In the genomic region with DNA sequence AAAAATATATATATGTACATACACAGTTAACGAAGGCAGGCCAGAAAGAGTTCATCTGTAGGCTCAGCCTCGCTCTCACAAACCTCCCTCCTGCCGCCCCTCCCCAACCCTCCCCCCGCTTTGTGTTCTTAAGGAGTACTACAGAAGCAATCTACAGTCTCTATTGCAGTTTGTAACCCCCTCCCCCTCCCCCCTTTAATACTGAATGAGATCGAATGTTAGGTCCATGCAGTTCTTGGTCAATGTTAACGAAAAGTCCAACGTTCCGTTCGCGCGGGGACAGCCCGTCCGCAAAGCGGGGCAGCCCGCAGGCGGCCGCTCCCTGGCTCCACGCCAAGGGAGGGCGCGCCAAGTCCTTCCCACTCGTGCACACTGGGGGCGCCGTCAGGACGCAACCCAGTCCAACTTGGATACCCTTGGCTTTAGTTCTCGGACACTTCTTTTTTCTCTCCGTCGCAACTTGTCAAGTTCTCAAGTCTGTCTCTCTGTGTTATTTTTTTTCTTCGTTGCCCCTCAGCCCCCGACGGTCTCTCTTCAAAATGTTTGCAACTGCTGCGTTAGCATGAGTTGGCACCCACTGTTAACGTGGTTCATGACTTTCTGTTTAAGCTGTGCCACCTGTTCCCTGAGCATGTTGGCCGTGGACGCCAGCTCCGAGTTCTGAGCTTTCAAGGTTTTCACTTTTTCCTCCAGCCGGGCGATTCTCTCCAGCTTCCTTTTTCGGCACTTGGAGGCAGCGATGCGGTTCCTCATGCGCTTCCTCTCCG, we compare ENCODE assay signal across 8 cellular contexts. TPM values are rescaled to one million over a fixed set of nuclear protein-coding genes. Genes with fewer than 3 reads are reported as not detected.
DNase-seq lines count a peak whose midpoint lies in the region; ATAC-seq lines count a peak whose summit lies in the region.

No MANE protein-coding gene starts in this region.

- no peaks in the 10 kb centered on the region for H3K9me3 Mint-ChIP-seq in activated CD4-positive, alpha-beta memory T cell treated with anti-CD3 and anti-CD28 coated beads, Interleukin-2, amount 10 ng/mL, durations not matched to agents 7 days and 5 days
- peaks cover 0 to 2% of the 10 kb centered on the region in 2 donors for H3K9me3 Mint-ChIP-seq in effector memory CD8-positive, alpha-beta T cell
- no peaks in the 10 kb centered on the region for H3K9me3 Mint-ChIP-seq in memory B cell

- POLR2A ChIA-PET in activated CD4-positive, alpha-beta memory T cell treated with anti-CD3 and anti-CD28 coated beads, Interleukin-2, amount 10 ng/mL, durations not matched to agents 7 days and 5 days (lab: Charles Lee): interaction anchor here (0.6 to 5.1 kb wide), 15 partner anchors 9 to 962 kb away, joined by 3 to 39 read pairs (median 5); no protein-coding TSS in a partner anchor

- H3K4me1 Mint-ChIP-seq in activated CD4-positive, alpha-beta memory T cell treated with anti-CD3 and anti-CD28 coated beads, Interleukin-2, amount 10 ng/mL, durations not matched to agents 7 days and 5 days: peaks cover 21% of the 10 kb centered on the region
- peaks cover 26% of the 10 kb centered on the region in 2 donors for H3K4me1 Mint-ChIP-seq in effector memory CD8-positive, alpha-beta T cell (ENCODE audit: low read depth in 2 of 2)
- peaks cover 4% of the 10 kb centered on the region for H3K4me1 Mint-ChIP-seq in memory B cell

- CTCF ChIA-PET in activated CD4-positive, alpha-beta memory T cell treated with anti-CD3 and anti-CD28 coated beads, Interleukin-2, amount 10 ng/mL, durations not matched to agents 7 days and 5 days (lab: Charles Lee): interaction anchor here (0.6 to 2.2 kb wide), 19 partner anchors 14 to 978 kb away, joined by 3 to 7 read pairs (median 3); no protein-coding TSS in a partner anchor

- H3K27ac Mint-ChIP-seq in activated CD4-positive, alpha-beta memory T cell treated with anti-CD3 and anti-CD28 coated beads, Interleukin-2, amount 10 ng/mL, durations not matched to agents 7 days and 5 days: peak overlapping the region; percentile 96
- peak overlapping the region; percentile 100 for H3K27ac Mint-ChIP-seq in effector memory CD8-positive, alpha-beta T cell
- peak overlapping the region; percentile 95 for H3K27ac Mint-ChIP-seq in memory B cell

- ATAC-seq in effector memory CD8-positive, alpha-beta T cell (replicated peaks): no peak
- ATAC-seq in memory B cell (ENCODE audit: low read depth): no peak
- ATAC-seq in GM18502 (IDR thresholded peaks at IDR 0.05; ENCODE audit: poor library complexity, unreplicated experiment): no peak

- peak; percentile 63 for DNase-seq in NCI-H2196 (lab: John Stamatoyannopoulos, UW; ENCODE audit: unreplicated experiment)
- DNase-seq in NCI-H2196 treated with DMSO at 0.1 percent for 48 hours (lab: John Stamatoyannopoulos, UW; ENCODE audit: unreplicated experiment): no peak
- peak; percentile 79 for DNase-seq in NCI-H446 treated with DMSO at 0.1 percent for 48 hours (lab: John Stamatoyannopoulos, UW)
- DNase-seq in activated CD4-positive, alpha-beta memory T cell treated with anti-CD3 and anti-CD28 coated beads, Interleukin-2, amount 10 ng/mL, durations not matched to agents 7 days and 5 days: peak; percentile 54
- DNase-seq in effector memory CD8-positive, alpha-beta T cell: peak; percentile 53 to 69 (median 61)
- DNase-seq in memory B cell (ENCODE audit: low spot score in 2 of 2): peak; percentile 65 to 66
- peak; percentile 13 to 16 for DNase-seq in stimulated activated CD8-positive, alpha-beta memory T cell treated with anti-CD3 and anti-CD28 coated beads, Interleukin-2, amount 100 ng/mL, for 1 hour (ENCODE audit: low read depth in 2 of 2)

- H3K27me3 Mint-ChIP-seq in activated CD4-positive, alpha-beta memory T cell treated with anti-CD3 and anti-CD28 coated beads, Interleukin-2, amount 10 ng/mL, durations not matched to agents 7 days and 5 days: peaks cover 22% of the 10 kb centered on the region
- H3K27me3 Mint-ChIP-seq in effector memory CD8-positive, alpha-beta T cell: peaks cover 0 to 8% of the 10 kb centered on the region in 2 donors
- no peaks in the 10 kb centered on the region for H3K27me3 Mint-ChIP-seq in memory B cell

- peaks cover 24% of the 10 kb centered on the region for H3K36me3 Mint-ChIP-seq in activated CD4-positive, alpha-beta memory T cell treated with anti-CD3 and anti-CD28 coated beads, Interleukin-2, amount 10 ng/mL, durations not matched to agents 7 days and 5 days (ENCODE audit: low read depth)
- H3K36me3 Mint-ChIP-seq in effector memory CD8-positive, alpha-beta T cell (ENCODE audit: insufficient read depth): peaks cover 75% of the 10 kb centered on the region
- peaks cover 3% of the 10 kb centered on the region for H3K36me3 Mint-ChIP-seq in memory B cell

- H3K4me3 Mint-ChIP-seq in activated CD4-positive, alpha-beta memory T cell treated with anti-CD3 and anti-CD28 coated beads, Interleukin-2, amount 10 ng/mL, durations not matched to agents 7 days and 5 days: peak overlapping the region; percentile 89
- peak overlapping the region; percentile 91 to 93 for H3K4me3 Mint-ChIP-seq in effector memory CD8-positive, alpha-beta T cell
- peak overlapping the region; percentile 78 for H3K4me3 Mint-ChIP-seq in memory B cell

RNA-seq across cellular contexts. Expression of a gene that starts 2.1 kb away (rescaled TPM):
- total RNA-seq in activated CD4-positive, alpha-beta memory T cell treated with anti-CD3 and anti-CD28 coated beads, Interleukin-2, amount 10 ng/mL, durations not matched to agents 7 days and 5 days: 10 to 100 TPM; 31.1 to 32.3 TPM
